23 cellular contexts compared by ENCODE assay signal in genomic region chr6:156868385-156868784, GRCh38.
DNase-seq lines count a peak whose midpoint lies in the region; ATAC-seq and TF ChIP-seq lines count a peak whose summit lies in the region.
"Had no signal": no experiment of that assay in that cellular context is flagged by ENCODE, and none has a peak within 500 bp of the region (broad histone marks: within the 10 kb centered on the region; RNA-seq: fewer than 3 reads in every experiment).

No MANE protein-coding gene starts in this region.

- WGBS in adrenal gland, 4 donors: 87 to 93% (median 88%) methylated on average over 3 of the region's 3 CpGs

- CTCF ChIA-PET in activated B cell treated with CpG ODN at 0.5 μM for 24 hours (lab: Charles Lee): no interaction called here

- TF ChIP-seq POLR2A in gastrocnemius medialis (IDR thresholded peaks at IDR 0.05) (no peak), adrenal gland (IDR thresholded peaks at IDR 0.05) (no peak)

- H3K27ac ChIP-seq in gastrocnemius medialis (no peak overlapping the region), adrenal gland (no peak overlapping the region)
- H3K27ac ChIP-seq: HL-60, SJCRH30 had no signal

- peaks cover 11% of the 10 kb centered on the region for H3K36me3 Mint-ChIP-seq in activated naive CD4-positive, alpha-beta T cell treated with anti-CD3 and anti-CD28 coated beads, Interleukin-2, amount 50 U/mL, for 24 hours
- peaks cover 0 to 11% of the 10 kb centered on the region in 2 donors for H3K36me3 Mint-ChIP-seq in activated naive CD4-positive, alpha-beta T cell treated with anti-CD3 and anti-CD28 coated beads, Interleukin-2, amount 50 U/mL, for 72 hours
- H3K36me3 Mint-ChIP-seq in activated B cell treated with CpG ODN at 0.5 μM for 24 hours (ENCODE audit: low read depth) (peaks cover 23% of the 10 kb centered on the region), memory B cell (peaks cover 11% of the 10 kb centered on the region)

- H3K4me3 Mint-ChIP-seq in activated naive CD4-positive, alpha-beta T cell treated with anti-CD3 and anti-CD28 coated beads, Interleukin-2, amount 50 U/mL, for 24 hours: no peak overlapping the region
- H3K4me3 Mint-ChIP-seq in activated B cell treated with CpG ODN at 0.5 μM for 24 hours (no peak overlapping the region), memory B cell (no peak overlapping the region)

- no peak for ATAC-seq in activated naive CD4-positive, alpha-beta T cell treated with anti-CD3 and anti-CD28 coated beads, Interleukin-2, amount 50 U/mL, for 72 hours
- no peak for ATAC-seq in activated B cell treated with CpG ODN at 0.5 μM for 24 hours (ENCODE audit: low read depth)
- no peak for ATAC-seq in memory B cell (ENCODE audit: low read depth)
- no peak for ATAC-seq in gastrocnemius medialis

- in situ Hi-C loops in gastrocnemius medialis (cut with MboI; ENCODE audit: low sequenced_read_pairs in 4 of 4): no loop called here
- in situ Hi-C loops in KBM-7 (cut with MboI; ENCODE audit: low pct_unique_long_range_greater_than_20kb, low sequenced_read_pairs): no loop called here

- peaks cover 94% of the 10 kb centered on the region for H3K4me1 Mint-ChIP-seq in activated naive CD4-positive, alpha-beta T cell treated with anti-CD3 and anti-CD28 coated beads, Interleukin-2, amount 50 U/mL, for 24 hours
- H3K4me1 Mint-ChIP-seq in activated B cell treated with CpG ODN at 0.5 μM for 24 hours (peaks cover 85% of the 10 kb centered on the region), memory B cell (peaks cover 41% of the 10 kb centered on the region)

- H3K4me3 ChIP-seq in gastrocnemius medialis (no peak overlapping the region), adrenal gland (no peak overlapping the region)
- H3K4me3 ChIP-seq: SJCRH30 had no signal

- no peaks in the 10 kb centered on the region for H3K9me3 ChIP-seq in gastrocnemius medialis
- no peaks in the 10 kb centered on the region for H3K9me3 ChIP-seq in adrenal gland (replicated peaks in 1 of 3)
- H3K9me3 ChIP-seq: SJCRH30 had no signal

- peaks cover 66 to 70% of the 10 kb centered on the region in 2 donors for H3K4me1 ChIP-seq in gastrocnemius medialis
- peaks cover 0 to 23% of the 10 kb centered on the region in 2 donors for H3K4me1 ChIP-seq in adrenal gland (replicated peaks in 1 of 2)
- H3K4me1 ChIP-seq: SJCRH30 had no signal

- peak overlapping the region; percentile 62 for H3K27ac Mint-ChIP-seq in activated naive CD4-positive, alpha-beta T cell treated with anti-CD3 and anti-CD28 coated beads, Interleukin-2, amount 50 U/mL, for 24 hours
- no peak overlapping the region for H3K27ac Mint-ChIP-seq in activated naive CD4-positive, alpha-beta T cell treated with anti-CD3 and anti-CD28 coated beads, Interleukin-2, amount 50 U/mL, for 72 hours
- peak overlapping the region; percentile 7 for H3K27ac Mint-ChIP-seq in activated B cell treated with CpG ODN at 0.5 μM for 24 hours
- H3K27ac Mint-ChIP-seq in memory B cell: peak overlapping the region; percentile 25

- TF ChIP-seq CTCF in activated B cell treated with CpG ODN at 0.5 μM for 24 hours (IDR thresholded peaks at IDR 0.05) (no peak), gastrocnemius medialis (IDR thresholded peaks at IDR 0.05 in 4 of 5, conservative IDR thresholded peaks at IDR 0.05 in 1 of 5) (no peak), adrenal gland (IDR thresholded peaks at IDR 0.05) (no peak)

- H3K27me3 Mint-ChIP-seq in activated naive CD4-positive, alpha-beta T cell treated with anti-CD3 and anti-CD28 coated beads, Interleukin-2, amount 50 U/mL, for 24 hours: no peaks in the 10 kb centered on the region
- no peaks in the 10 kb centered on the region for H3K27me3 Mint-ChIP-seq in activated B cell treated with CpG ODN at 0.5 μM for 24 hours
- H3K27me3 Mint-ChIP-seq in memory B cell: no peaks in the 10 kb centered on the region

- DNase-seq in activated naive CD4-positive, alpha-beta T cell treated with anti-CD3 and anti-CD28 coated beads, Interleukin-2, amount 50 U/mL, for 72 hours (ENCODE audit: low spot score in 2 of 2): no peak
- DNase-seq in activated B cell treated with CpG ODN at 0.5 μM for 24 hours: no peak
- DNase-seq in memory B cell (ENCODE audit: low spot score in 2 of 2): no peak
- DNase-seq in gastrocnemius medialis: no peak
- no peak for DNase-seq in KBM-7
- no peak for DNase-seq in islet precursor cell
- DNase-seq in adrenal gland: no peak
- DNase-seq: 8988T; C1 segment of cervical spinal cord; Calu3; CD8-positive, alpha-beta memory T cell; DMS153; KG1; NCI-H1105; NCI-H2081; NCI-H2171; NCI-H345; NCI-H524; NCI-H774; OCI-M1; SJCRH30 had no signal

- H3K9me3 Mint-ChIP-seq in activated naive CD4-positive, alpha-beta T cell treated with anti-CD3 and anti-CD28 coated beads, Interleukin-2, amount 50 U/mL, for 24 hours: no peaks in the 10 kb centered on the region
- H3K9me3 Mint-ChIP-seq in activated naive CD4-positive, alpha-beta T cell treated with anti-CD3 and anti-CD28 coated beads, Interleukin-2, amount 50 U/mL, for 72 hours: peaks cover 0 to 7% of the 10 kb centered on the region in 2 donors
- no peaks in the 10 kb centered on the region for H3K9me3 Mint-ChIP-seq in activated B cell treated with CpG ODN at 0.5 μM for 24 hours
- no peaks in the 10 kb centered on the region for H3K9me3 Mint-ChIP-seq in memory B cell
- H3K9me3 Mint-ChIP-seq: CD8-positive, alpha-beta memory T cell had no signal

- H3K27me3 ChIP-seq in gastrocnemius medialis: no peaks in the 10 kb centered on the region
- no peaks in the 10 kb centered on the region for H3K27me3 ChIP-seq in adrenal gland
- H3K27me3 ChIP-seq: SJCRH30 had no signal

- H3K36me3 ChIP-seq in gastrocnemius medialis: no peaks in the 10 kb centered on the region
- no peaks in the 10 kb centered on the region for H3K36me3 ChIP-seq in adrenal gland (replicated peaks in 1 of 2)
- H3K36me3 ChIP-seq: SJCRH30 had no signal

- POLR2A ChIA-PET in activated B cell treated with CpG ODN at 0.5 μM for 24 hours (lab: Charles Lee): no interaction called here

- intact Hi-C loops in activated B cell treated with CpG ODN at 0.5 μM for 24 hours (cut with micrococcal nuclease): no loop called here
- intact Hi-C loops in gastrocnemius medialis (cut with DNase I; ENCODE audit: low total_unique reads): loop anchor here (10.0 kb wide), 1 partner anchor 304 kb away; no protein-coding TSS in a partner anchor
- intact Hi-C loops in adrenal gland (cut with DNase I): no loop called here

Comparison
In these comparisons a context has a peak if more than half of its experiments do, and no peak if none do; other contexts are left out.
1. H3K27ac Mint-ChIP-seq: peak in activated naive CD4-positive, alpha-beta T cell treated with anti-CD3 and anti-CD28 coated beads, Interleukin-2, amount 50 U/mL, for 24 hours (single experiment), activated B cell treated with CpG ODN at 0.5 μM for 24 hours (single experiment) and memory B cell (single experiment); none in activated naive CD4-positive, alpha-beta T cell treated with anti-CD3 and anti-CD28 coated beads, Interleukin-2, amount 50 U/mL, for 72 hours (0 of 2).